8 cellular contexts compared by ENCODE assay signal in the genomic region with DNA sequence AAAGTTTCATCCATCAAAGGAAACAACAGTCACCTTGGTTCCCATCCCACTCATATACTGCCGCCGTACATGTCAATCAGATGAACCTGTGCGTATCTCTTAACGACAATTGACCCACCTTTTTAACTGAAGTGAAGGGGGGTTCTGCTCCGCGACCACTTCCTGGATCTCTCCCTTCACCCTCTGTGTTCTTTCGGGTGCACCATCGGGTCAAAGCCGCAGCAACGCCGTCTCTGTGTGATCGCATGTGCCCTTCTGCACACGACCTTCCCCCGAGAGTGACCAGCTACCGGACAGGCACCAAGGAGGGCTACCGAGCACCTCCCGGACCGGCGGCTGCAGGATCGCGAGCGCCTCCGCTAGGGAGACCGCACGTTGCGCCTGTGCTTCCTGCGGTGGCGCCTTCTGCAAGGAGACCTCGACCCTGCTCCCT. TPM values are rescaled to one million over a fixed set of nuclear protein-coding genes. Genes with fewer than 3 reads are reported as not detected.
A peak's percentile ranks its signal among the peaks of the same experiment; 100 is the strongest.
DNase-seq lines count a peak whose midpoint lies in the region; ATAC-seq and TF ChIP-seq lines count a peak whose summit lies in the region.
"Not testable (repeated sequence)": the region's sequence is repeated elsewhere in the genome, so short reads cannot be mapped to it uniquely, and the experiment has no call there.

No MANE protein-coding gene starts in this region.

- not testable (repeated sequence) for TF ChIP-seq CTCF in CD4-positive, alpha-beta T cell (IDR thresholded peaks at IDR 0.05); foreskin keratinocyte (conservative IDR thresholded peaks at IDR 0.05)

- not testable (repeated sequence) for H3K9me3 Mint-ChIP-seq in CD4-positive, alpha-beta T cell; T-cell; activated naive CD8-positive, alpha-beta T cell treated with anti-CD3 and anti-CD28 coated beads, Interleukin-2, amount 50 U/mL, for 24 hours

- peaks cover 10% of the 10 kb centered on the region for H3K4me1 ChIP-seq in foreskin keratinocyte
- H3K4me1 ChIP-seq in mucosa of stomach (ENCODE audit: control insufficient read depth, insufficient read depth, low read length) = not testable (repeated sequence)

- peak overlapping the region; percentile 7 for H3K9ac ChIP-seq in mucosa of stomach (ENCODE audit: low read length)

- DNase-seq in CD4-positive, alpha-beta T cell = peak in 3 of 10 experiments; percentile 4 to 36 (median 6)
- DNase-seq in Jurkat, Clone E6-1 (ENCODE audit: low read depth, low spot score) = peak; percentile 51
- DNase-seq in T-cell = peak in 25 of 34 experiments; percentile 5 to 42 (median 17)
- DNase-seq in activated naive CD8-positive, alpha-beta T cell treated with anti-CD3 and anti-CD28 coated beads, Interleukin-2, amount 50 U/mL, for 24 hours = peak; percentile 38
- not testable (repeated sequence) for DNase-seq in foreskin keratinocyte
- DNase-seq in stimulated activated CD8-positive, alpha-beta memory T cell treated with anti-CD3 and anti-CD28 coated beads, Interleukin-15, amount 100 ng/mL, for 48 hours (ENCODE audit: low read depth in 2 of 2) = peak; percentile 11 to 23

- not testable (repeated sequence) for H3K27me3 Mint-ChIP-seq in CD4-positive, alpha-beta T cell; T-cell; activated naive CD8-positive, alpha-beta T cell treated with anti-CD3 and anti-CD28 coated beads, Interleukin-2, amount 50 U/mL, for 24 hours

- H3K27ac Mint-ChIP-seq in CD4-positive, alpha-beta T cell = peak overlapping the region; percentile 81
- H3K27ac Mint-ChIP-seq in T-cell = peak overlapping the region; percentile 81 to 92
- H3K27ac Mint-ChIP-seq in activated naive CD8-positive, alpha-beta T cell treated with anti-CD3 and anti-CD28 coated beads, Interleukin-2, amount 50 U/mL, for 24 hours = peak overlapping the region; percentile 77

- peaks cover 45% of the 10 kb centered on the region for H3K36me3 Mint-ChIP-seq in CD4-positive, alpha-beta T cell (ENCODE audit: low read depth)
- H3K36me3 Mint-ChIP-seq in T-cell; activated naive CD8-positive, alpha-beta T cell treated with anti-CD3 and anti-CD28 coated beads, Interleukin-2, amount 50 U/mL, for 24 hours (ENCODE audit: low read depth): not testable (repeated sequence)

- intact Hi-C loops in CD4-positive, alpha-beta T cell (cut with DNase I, micrococcal nuclease) = loop anchor here (5.0 to 10.0 kb wide), 4 partner anchors 90 to 1512 kb away; partner anchors contain the start of genes MACO1 (in 2 of the 2), HMGCL (in 1 of the 2) and RSRP1 (in 1 of the 2)

- peak overlapping the region; percentile 66 for H3K4me3 ChIP-seq in Jurkat, Clone E6-1 (ENCODE audit: low read length)
- peak overlapping the region; percentile 56 for H3K4me3 ChIP-seq in mucosa of stomach (ENCODE audit: low read length)

- not testable (repeated sequence) for H3K9me3 ChIP-seq in CD4-positive, alpha-beta T cell (ENCODE audit: control insufficient read depth, low read length); mucosa of stomach (ENCODE audit: control insufficient read depth, low read length)

- H3K27ac ChIP-seq in CD4-positive, alpha-beta T cell (ENCODE audit: low read depth, low read length) = peak overlapping the region; percentile 35
- not testable (repeated sequence) for H3K27ac ChIP-seq in foreskin keratinocyte

- CTCF ChIA-PET in CD4-positive, alpha-beta T cell (lab: Charles Lee); T-cell (lab: Charles Lee): not testable (repeated sequence)

- POLR2A ChIA-PET in CD4-positive, alpha-beta T cell (lab: Charles Lee); T-cell (lab: Charles Lee): not testable (repeated sequence)

- not testable (repeated sequence) for H3K27me3 ChIP-seq in CD4-positive, alpha-beta T cell (ENCODE audit: control insufficient read depth, insufficient read depth, low read length); foreskin keratinocyte; mucosa of stomach (ENCODE audit: control insufficient read depth, insufficient read depth, low read length)

- not testable (repeated sequence) for H3K36me3 ChIP-seq in mucosa of stomach (ENCODE audit: control insufficient read depth, insufficient read depth, low read length)

- peaks cover 36% of the 10 kb centered on the region for H3K4me1 Mint-ChIP-seq in CD4-positive, alpha-beta T cell (ENCODE audit: low read depth)
- peaks cover 38 to 54% (median 47%) of the 10 kb centered on the region in 3 donors for H3K4me1 Mint-ChIP-seq in T-cell
- H3K4me1 Mint-ChIP-seq in activated naive CD8-positive, alpha-beta T cell treated with anti-CD3 and anti-CD28 coated beads, Interleukin-2, amount 50 U/mL, for 24 hours = peaks cover 31% of the 10 kb centered on the region

- ATAC-seq in CD4-positive, alpha-beta T cell (ENCODE audit: poor library complexity) = peak; percentile 3
- ATAC-seq in GM21576 (IDR thresholded peaks at IDR 0.05; ENCODE audit: unreplicated experiment) = peak; percentile 38
- peak in 3 of 4 experiments; percentile 6 to 21 (median 9) for ATAC-seq in T-cell (replicated peaks in 1 of 4)
- peak; percentile 4 for ATAC-seq in activated naive CD8-positive, alpha-beta T cell treated with anti-CD3 and anti-CD28 coated beads, Interleukin-2, amount 50 U/mL, for 24 hours
- peak; percentile 42 for ATAC-seq in foreskin keratinocyte

- peak overlapping the region; percentile 90 for H3K4me3 Mint-ChIP-seq in CD4-positive, alpha-beta T cell
- H3K4me3 Mint-ChIP-seq in T-cell = peak overlapping the region; percentile 91 to 99 (median 94)
- peak overlapping the region; percentile 93 for H3K4me3 Mint-ChIP-seq in activated naive CD8-positive, alpha-beta T cell treated with anti-CD3 and anti-CD28 coated beads, Interleukin-2, amount 50 U/mL, for 24 hours

RNA-seq across cellular contexts. Expression of gene TMEM50A, which starts 1.2 kb away (rescaled TPM):
- total RNA-seq in CD4-positive, alpha-beta T cell = 10 to 100 TPM; 82.6 to 83.1 TPM
- 131 TPM for polyA plus RNA-seq in Jurkat, Clone E6-1 (2012; ENCODE audit: insufficient read depth, insufficient read length)
- total RNA-seq in T-cell (100 to 1,000 TPM in 1 of 5 donors, 10 to 100 TPM in 4; 74.8 to 104 (median 97.2) TPM), foreskin keratinocyte (68.8 and 72.3 TPM in 2 replicates)
- 94.0 and 98.8 TPM in 2 replicates for polyA plus RNA-seq in foreskin keratinocyte
